Comparison of ENCODE assay signal across 8 cellular contexts in genomic region chr3:50542177-50543034, GRCh38. TPM values are rescaled to one million over a fixed set of nuclear protein-coding genes. Genes with fewer than 3 reads are reported as not detected.
A peak's percentile ranks its signal among the peaks of the same experiment; 100 is the strongest.
DNase-seq lines count a peak whose midpoint lies in the region; ATAC-seq and TF ChIP-seq lines count a peak whose summit lies in the region.

No MANE protein-coding gene starts in this region.

- H3K27ac Mint-ChIP-seq in activated T-cell treated with anti-CD3 and anti-CD28 coated beads, Interleukin-2, amount 50 U/mL, for 72 hours, result no peak overlapping the region
- no peak overlapping the region for H3K27ac Mint-ChIP-seq in neural crest cell (ENCODE audit: unreplicated experiment)

- POLR2A ChIA-PET in PC-9 (lab: Charles Lee; ENCODE audit: unreplicated experiment), result no interaction called here

- 50% methylated on average over 2 of the region's 2 CpGs for WGBS in thyroid gland, 2 donors

- intact Hi-C loops in PC-9 (cut with micrococcal nuclease; ENCODE audit: unreplicated experiment) (loop anchor here (1.0 to 2.0 kb wide), 3 partner anchors 106 to 350 kb away; no protein-coding TSS in a partner anchor), thyroid gland (cut with DNase I) (loop anchor here (2.0 kb wide), 1 partner anchor 194 kb away; no protein-coding TSS in a partner anchor)

- no peaks in the 10 kb centered on the region for H3K36me3 Mint-ChIP-seq in activated T-cell treated with anti-CD3 and anti-CD28 coated beads, Interleukin-2, amount 50 U/mL, for 72 hours (ENCODE audit: insufficient read depth in 2 of 2)
- H3K36me3 Mint-ChIP-seq in neural crest cell (ENCODE audit: low read depth), result no peaks in the 10 kb centered on the region

- H3K27ac ChIP-seq in C4-2B, result no peak overlapping the region
- H3K27ac ChIP-seq in PC-9, result no peak overlapping the region
- no peak overlapping the region for H3K27ac ChIP-seq in thyroid gland

- no peaks in the 10 kb centered on the region for H4K20me1 ChIP-seq in PC-9 (ENCODE audit: insufficient read depth)

- H3K9me3 ChIP-seq in PC-9 (ENCODE audit: insufficient read depth, low read depth) (no peaks in the 10 kb centered on the region), thyroid gland (no peaks in the 10 kb centered on the region)

- H3K4me1 ChIP-seq in PC-9 (replicated peaks; ENCODE audit: insufficient read depth) (no peaks in the 10 kb centered on the region), thyroid gland (peaks cover 2 to 3% of the 10 kb centered on the region in 2 donors)

- H3K27me3 ChIP-seq in PC-9 (ENCODE audit: insufficient read depth, low read depth) (peaks cover 26% of the 10 kb centered on the region), thyroid gland (no peaks in the 10 kb centered on the region)

- H3F3A ChIP-seq in PC-9 (ENCODE audit: insufficient read depth, low read depth), result no peaks in the 10 kb centered on the region

- TF ChIP-seq CTCF in C4-2B (conservative IDR thresholded peaks at IDR 0.05) (peak; percentile 88), HFF-Myc (IDR thresholded peaks at IDR 0.05; ENCODE audit: low read depth, low read length, missing control alignments) (peak; percentile 97), PC-9 (conservative IDR thresholded peaks at IDR 0.05) (peak; percentile 83), fibroblast of pulmonary artery (IDR thresholded peaks at IDR 0.05; ENCODE audit: low read length, missing control alignments) (peak; percentile 92), neural crest cell (conservative IDR thresholded peaks at IDR 0.05) (peak; percentile 92), thyroid gland (IDR thresholded peaks at IDR 0.05) (peak; percentile 82 to 93 (median 88))

- no peaks in the 10 kb centered on the region for H3K36me3 ChIP-seq in PC-9 (ENCODE audit: low read depth)
- H3K36me3 ChIP-seq in thyroid gland, result no peaks in the 10 kb centered on the region

- peak; percentile 62 to 72 for ATAC-seq in activated T-cell treated with anti-CD3 and anti-CD28 coated beads, Interleukin-2, amount 50 U/mL, for 72 hours (replicated peaks in 1 of 2)
- ATAC-seq in HG02642 (IDR thresholded peaks at IDR 0.05; ENCODE audit: poor library complexity, unreplicated experiment), result no peak

- no peak for TF ChIP-seq POLR2A in thyroid gland (IDR thresholded peaks at IDR 0.05)

- H2AFZ ChIP-seq in PC-9, result no peak overlapping the region

- H3K9me3 Mint-ChIP-seq in activated T-cell treated with anti-CD3 and anti-CD28 coated beads, Interleukin-2, amount 50 U/mL, for 72 hours, result no peaks in the 10 kb centered on the region
- H3K9me3 Mint-ChIP-seq in neural crest cell, result no peaks in the 10 kb centered on the region

- CTCF ChIA-PET in PC-9 (lab: Charles Lee), result interaction anchor here (0.5 to 1.6 kb wide), 6 partner anchors 25 to 1955 kb away, joined by 3 to 11 read pairs (median 4); partner anchors contain the start of genes CYB561D2 and NPRL2

- no peak overlapping the region for H3K4me3 Mint-ChIP-seq in activated T-cell treated with anti-CD3 and anti-CD28 coated beads, Interleukin-2, amount 50 U/mL, for 72 hours
- H3K4me3 Mint-ChIP-seq in neural crest cell, result no peak overlapping the region

- H3K4me3 ChIP-seq in HFF-Myc (replicated peaks; ENCODE audit: low read depth, low read length) (no peak overlapping the region), PC-9 (no peak overlapping the region), fibroblast of pulmonary artery (replicated peaks; ENCODE audit: low read depth, low read length) (no peak overlapping the region), thyroid gland (replicated peaks in 1 of 3) (no peak overlapping the region)

- DNase-seq in HFF-Myc (ENCODE audit: extremely low read depth, low read depth) (no peak), PC-9 (peak; percentile 42 to 71), fibroblast of pulmonary artery (ENCODE audit: low read depth) (peak; percentile 67), neural crest cell (ENCODE audit: low read depth, low spot score) (peak; percentile 84), thyroid gland (peak; percentile 75 to 76)
- peak; percentile 51 to 58 for DNase-seq in activated T-cell treated with anti-CD3 and anti-CD28 coated beads, Interleukin-2, amount 50 U/mL, for 72 hours

- no TSS peak for BruUV-seq in PC-9 (replicated peaks; lab: Mats Ljungman, UMichigan)

- no peak overlapping the region for H3K4me2 ChIP-seq in PC-9

- no peaks in the 10 kb centered on the region for H3K4me1 Mint-ChIP-seq in activated T-cell treated with anti-CD3 and anti-CD28 coated beads, Interleukin-2, amount 50 U/mL, for 72 hours (ENCODE audit: low read depth)
- peaks cover 22% of the 10 kb centered on the region for H3K4me1 Mint-ChIP-seq in neural crest cell

- H3K9me2 ChIP-seq in PC-9 (ENCODE audit: insufficient read depth), result no peaks in the 10 kb centered on the region

- H3K27me3 Mint-ChIP-seq in activated T-cell treated with anti-CD3 and anti-CD28 coated beads, Interleukin-2, amount 50 U/mL, for 72 hours (ENCODE audit: low read depth), result peaks cover 5% of the 10 kb centered on the region
- H3K27me3 Mint-ChIP-seq in neural crest cell (ENCODE audit: low read depth), result peaks cover 3% of the 10 kb centered on the region

- H3K79me2 ChIP-seq in PC-9 (ENCODE audit: low read depth), result no peaks in the 10 kb centered on the region

RNA-seq across cellular contexts. Expression of gene C3orf18, which starts 25.1 kb away (rescaled TPM):
- 7.4 and 7.5 TPM in 2 replicates for total RNA-seq in PC-9 (2021)
- 10 to 100 TPM; 22.7 to 32.5 TPM for total RNA-seq in activated T-cell treated with anti-CD3 and anti-CD28 coated beads, Interleukin-2, amount 50 U/mL, for 72 hours
- total RNA-seq in neural crest cell, result 12.7 and 13.1 TPM in 2 replicates
- total RNA-seq in thyroid gland, result 10 to 100 TPM; 19.6 to 22.0 (median 20.3) TPM

RNA-seq across cellular contexts. Expression of gene HEMK1, which starts 26.9 kb away (rescaled TPM):
- total RNA-seq in PC-9 (2021) (20.6 and 24.2 TPM in 2 replicates), neural crest cell (22.8 and 22.9 TPM in 2 replicates), thyroid gland (10 to 100 TPM; 13.9 to 20.8 (median 17.6) TPM)
- 10 to 100 TPM; 54.5 to 64.6 TPM for total RNA-seq in activated T-cell treated with anti-CD3 and anti-CD28 coated beads, Interleukin-2, amount 50 U/mL, for 72 hours

RNA-seq across cellular contexts. Expression of gene CACNA2D2, which starts 39.0 kb away (rescaled TPM):
- total RNA-seq in PC-9 (2021) (not detected in 2 replicates), neural crest cell (8.7 and 9.3 TPM in 2 replicates), thyroid gland (1 to 10 TPM; 1.5 to 3.3 (median 2.9) TPM)
- total RNA-seq in activated T-cell treated with anti-CD3 and anti-CD28 coated beads, Interleukin-2, amount 50 U/mL, for 72 hours, result 1 to 10 TPM; 3.3 to 5.4 TPM
